ENCODE assay signal across 24 cellular contexts in genomic region chr7:156094350-156095146, GRCh38.
"Had no signal": no experiment of that assay in that cellular context is flagged by ENCODE, and none has a peak within 500 bp of the region (broad histone marks: within the 10 kb centered on the region; RNA-seq: fewer than 3 reads in every experiment).

No MANE protein-coding gene starts in this region.

- H3K36me3 ChIP-seq: esophagus squamous epithelium, heart right ventricle, right lobe of liver, transverse colon had no signal

- H3K4me1 ChIP-seq: esophagus squamous epithelium, heart right ventricle, parathyroid adenoma, right lobe of liver, transverse colon had no signal

- H3K9ac ChIP-seq: parathyroid adenoma had no signal

- H3K4me3 ChIP-seq: esophagus squamous epithelium, heart right ventricle, lung, mucosa of descending colon, right lobe of liver, transverse colon had no signal

- H2AFZ ChIP-seq: parathyroid adenoma had no signal

- H3K9me3 ChIP-seq: esophagus squamous epithelium, mucosa of descending colon, right lobe of liver, transverse colon had no signal

- H3K27me3 ChIP-seq: right lobe of liver had no signal

- DNase-seq: effector CD8-positive, alpha-beta T cell; erythroblast; esophagus squamous epithelium; foreskin melanocyte; glutamatergic neuron; heart right ventricle; hippocampal formation; kidney glomerular epithelial cell; left colon; left ventricle myocardium superior; mucosa of descending colon; naive B cell; right lobe of liver; small intestine; stimulated activated CD4-positive, alpha-beta T cell treated with anti-CD3 and anti-CD28 coated beads, Interleukin-15, amount 100 ng/mL, for 24 hours; stimulated activated CD4-positive, alpha-beta T cell treated with anti-CD3 and anti-CD28 coated beads, Interleukin-2, amount 100 ng/mL, for 48 hours; stimulated activated naive B cell treated with anti-CD40 and anti-IgM and Interleukin-4, amounts not matched to agents 10 μg/mL and 1 μg/mL and 100 μg/mL, for 72 hours; transverse colon had no signal

- H3K79me2 ChIP-seq: parathyroid adenoma had no signal

- FAIRE-seq: colon, endothelial cell of umbilical vein, islet of Langerhans, small intestine had no signal

- H3K27ac ChIP-seq: esophagus squamous epithelium, heart right ventricle, parathyroid adenoma, right lobe of liver, transverse colon had no signal

- ATAC-seq: heart right ventricle; left colon; left ventricle myocardium superior; mucosa of descending colon; natural killer cell treated with Interleukin-12 subunit alpha and Interleukin-12 subunit beta and Interleukin-15 and Interleukin-18, amount 100 ng/mL, for 72 hours; stimulated activated naive B cell treated with anti-CD40 and anti-IgM and Interleukin-4, amounts not matched to agents 10 μg/mL and 1 μg/mL and 100 μg/mL, for 72 hours had no signal
